In genomic region chr21:28025111-28025510, GRCh38 we compare ENCODE assay signal across 21 cellular contexts.
"Had no signal": no experiment of that assay in that cellular context is flagged by ENCODE, and none has a peak within 500 bp of the region (broad histone marks: within the 10 kb centered on the region; RNA-seq: fewer than 3 reads in every experiment).

No MANE protein-coding gene starts in this region.

- H3K27ac ChIP-seq: left ventricle myocardium inferior, ovary, skin epidermis, stomach, testis, thyroid gland, transverse colon, upper lobe of left lung, vagina had no signal

- H3K27me3 ChIP-seq: ovary, stomach, testis, thyroid gland, transverse colon, upper lobe of left lung, vagina had no signal

- DNase-seq: islet precursor cell; left ventricle myocardium inferior; midbrain; mucosa of descending colon; naive thymus-derived CD4-positive, alpha-beta T cell; ovary; right cardiac atrium; stimulated activated CD4-positive, alpha-beta T cell treated with anti-CD3 and anti-CD28 coated beads, Interleukin-12 subunit alpha, Interleukin-12 subunit beta, amount 100 ng/mL, for 4 hours; stimulated activated CD4-positive, alpha-beta T cell treated with anti-CD3 and anti-CD28 coated beads, Interleukin-15, amount 100 ng/mL, for 24 hours; stimulated activated CD4-positive, alpha-beta T cell treated with anti-CD3 and anti-CD28 coated beads, Interleukin-2, amount 100 ng/mL, for 24 hours; stimulated activated CD4-positive, alpha-beta T cell treated with anti-CD3 and anti-CD28 coated beads, Interleukin-4, amount 100 ng/mL, for 1 hour; stimulated activated naive B cell treated with anti-CD40 and anti-IgM and Interleukin-4, amounts not matched to agents 10 μg/mL and 1 μg/mL and 100 μg/mL, for 72 hours; stimulated activated naive CD8-positive, alpha-beta T cell treated with anti-CD3 and anti-CD28 coated beads, Interleukin-15, Interleukin-2, amounts not matched to agents 100 U/mL and 50 U/mL, for 24 hours; stomach; testis; thyroid gland; transverse colon; upper lobe of left lung had no signal

- H3K9me3 ChIP-seq: mucosa of descending colon, ovary, testis, thyroid gland, transverse colon, vagina had no signal

- H3K4me3 ChIP-seq: left ventricle myocardium inferior, lung, mucosa of descending colon, ovary, skin epidermis, stomach, testis, thyroid gland, transverse colon, upper lobe of left lung, vagina had no signal

- H3K4me1 ChIP-seq: left ventricle myocardium inferior, stomach, testis, thyroid gland, transverse colon, upper lobe of left lung, vagina had no signal

- H3K36me3 ChIP-seq: left ventricle myocardium inferior, ovary, stomach, thyroid gland, transverse colon, upper lobe of left lung, vagina had no signal
